Comparison of ENCODE assay signal across 8 cellular contexts in genomic region chr4:80202190-80202711, GRCh38. TPM values are rescaled to one million over a fixed set of nuclear protein-coding genes. Genes with fewer than 3 reads are reported as not detected.
DNase-seq lines count a peak whose midpoint lies in the region; ATAC-seq and TF ChIP-seq lines count a peak whose summit lies in the region.

No MANE protein-coding gene starts in this region.

- DNase-seq in GM13976 (ENCODE audit: low spot score) (peak; percentile 85), NCI-H1417 treated with DMSO at 0.1 percent for 48 hours (lab: John Stamatoyannopoulos, UW) (peak; percentile 73), lung (ENCODE audit: low spot score) (peak; percentile 84), GDM1 (lab: John Stamatoyannopoulos, UW) (no peak)
- peak; percentile 58 to 66 for DNase-seq in activated CD4-positive, alpha-beta T cell treated with anti-CD3 and anti-CD28 coated beads, Interleukin-2, amount 50 U/mL, for 24 hours (ENCODE audit: low read depth in 1 of 2, low spot score in 1 of 2)
- DNase-seq in stimulated activated CD4-positive, alpha-beta T cell treated with anti-CD3 and anti-CD28 coated beads, TNF-alpha, amount 100 ng/mL, for 48 hours (ENCODE audit: low read depth in 3 of 3), result peak; percentile 43 to 72 (median 61)

- no peaks in the 10 kb centered on the region for H3K9me3 ChIP-seq in duodenal mucosa (ENCODE audit: control insufficient read depth in 1 of 2, low read length in 2 of 2)
- H3K9me3 ChIP-seq in lung (ENCODE audit: control insufficient read depth in 2 of 2, insufficient read depth in 1 of 2, low read length in 1 of 2), result peaks cover 0 to 4% of the 10 kb centered on the region in 2 donors

- H3K27me3 ChIP-seq in duodenal mucosa (ENCODE audit: control insufficient read depth in 1 of 2, insufficient read depth in 2 of 2, low read length in 2 of 2) (peaks cover 37 to 43% of the 10 kb centered on the region in 2 donors), lung (ENCODE audit: control insufficient read depth, insufficient read depth) (peaks cover 4% of the 10 kb centered on the region)

- H3K4me1 ChIP-seq in duodenal mucosa (ENCODE audit: control insufficient read depth in 1 of 2, insufficient read depth in 2 of 2, low read length in 2 of 2) (peaks cover 3 to 8% of the 10 kb centered on the region in 2 donors), lung (ENCODE audit: control insufficient read depth in 2 of 2, insufficient read depth in 2 of 2, low read length in 2 of 2) (peaks cover 0 to 14% of the 10 kb centered on the region in 2 donors)

- WGBS in lung, 2 donors, result 0% methylated on average over 44 to 58 of the region's 58 CpGs

- in situ Hi-C loops in GM13976 (cut with MboI; ENCODE audit: low sequenced_read_pairs, unreplicated experiment), result no loop called here

- ATAC-seq in HG02610 (IDR thresholded peaks at IDR 0.05; ENCODE audit: unreplicated experiment) (peak; percentile 82), lung (ENCODE audit: insufficient read depth, low FRiP score) (peak; percentile 88)

- H3K4me3 ChIP-seq in duodenal mucosa (ENCODE audit: low read depth in 1 of 2, low read length in 2 of 2), result peak overlapping the region; percentile 61 to 70
- peak overlapping the region; percentile 61 for H3K4me3 ChIP-seq in lung

- H3K36me3 ChIP-seq in duodenal mucosa (ENCODE audit: control insufficient read depth in 1 of 2, insufficient read depth in 2 of 2, low read length in 2 of 2), result no peaks in the 10 kb centered on the region
- H3K36me3 ChIP-seq in lung (ENCODE audit: control insufficient read depth in 2 of 2, insufficient read depth in 2 of 2, low read length in 2 of 2), result no peaks in the 10 kb centered on the region

- peak; percentile 92 for TF ChIP-seq CTCF in GM13976 (IDR thresholded peaks at IDR 0.05; ENCODE audit: borderline replicate concordance, control extremely low read depth, extremely low read depth, insufficient read depth, missing control alignments)
- peak; percentile 47 for TF ChIP-seq CTCF in lung (IDR thresholded peaks at IDR 0.05; ENCODE audit: control extremely low read depth, extremely low read depth)

- peak overlapping the region in 1 of 2 donors; percentile 38 for H3K9ac ChIP-seq in duodenal mucosa (ENCODE audit: low read depth in 1 of 2, low read length in 2 of 2)

- H3K27ac ChIP-seq in duodenal mucosa (ENCODE audit: low read depth, low read length), result no peak overlapping the region
- peak overlapping the region in 1 of 2 donors; percentile 42 for H3K27ac ChIP-seq in lung (ENCODE audit: low read depth in 1 of 2, low read length in 1 of 2)

RNA-seq across cellular contexts. Expression of gene PRDM8, which starts 4.9 kb away (rescaled TPM):
- total RNA-seq in lung, result 1 to 10 TPM in 1 of 2 donors, under 1 TPM in 1; 0.46 to 5.0 TPM
- polyA plus RNA-seq in lung, result 1 to 10 TPM; 1.3 to 2.9 TPM
